12 cellular contexts compared by ENCODE assay signal in the genomic region with DNA sequence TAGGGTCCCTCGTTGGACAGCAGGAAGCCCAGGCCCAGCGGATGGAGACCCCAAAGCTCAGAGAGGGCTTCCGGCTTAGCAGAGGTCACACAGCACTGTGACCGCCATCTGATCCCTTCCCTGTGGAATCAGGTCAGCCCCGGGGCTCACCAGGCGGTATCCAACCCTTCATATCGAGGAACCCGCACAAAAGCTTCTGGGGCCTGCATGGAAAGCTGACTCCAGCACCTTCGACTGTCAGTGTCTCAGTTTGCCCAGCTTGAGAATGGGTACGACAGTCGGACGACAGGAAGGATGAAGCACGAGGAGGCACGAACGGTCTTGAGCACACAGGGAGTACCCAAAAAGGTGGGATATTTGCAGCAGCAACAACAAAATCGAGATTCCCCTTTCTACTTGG. TPM values are rescaled to one million over a fixed set of nuclear protein-coding genes. Genes with fewer than 3 reads are reported as not detected.
DNase-seq lines count a peak whose midpoint lies in the region; ATAC-seq and TF ChIP-seq lines count a peak whose summit lies in the region.
"Had no signal": no experiment of that assay in that cellular context is flagged by ENCODE, and none has a peak within 500 bp of the region (broad histone marks: within the 10 kb centered on the region; RNA-seq: fewer than 3 reads in every experiment).

No MANE protein-coding gene starts in this region.

- H3K27ac Mint-ChIP-seq in CD8-positive, alpha-beta memory T cell: peak overlapping the region; percentile 74 to 94 (median 88)
- H3K27ac Mint-ChIP-seq in progenitor cell of endocrine pancreas: peak overlapping the region; percentile 69

- H3K4me3 ChIP-seq in CD8-positive, alpha-beta memory T cell (ENCODE audit: low read length): peak overlapping the region; percentile 59
- H3K4me3 ChIP-seq in Loucy (ENCODE audit: low read length, poor library complexity, severe bottlenecking) (peak overlapping the region; percentile 80), colonic mucosa (no peak overlapping the region)

- H3K4me2 ChIP-seq in Loucy (ENCODE audit: low read depth, low read length, poor library complexity, severe bottlenecking): peak overlapping the region; percentile 90

- H4K20me1 ChIP-seq in Loucy (ENCODE audit: insufficient read depth, low read length, poor library complexity, severe bottlenecking): peaks cover 65% of the 10 kb centered on the region

- H3K36me3 ChIP-seq in CD8-positive, alpha-beta memory T cell (ENCODE audit: insufficient read depth, low read length): peaks cover 55% of the 10 kb centered on the region
- H3K36me3 ChIP-seq in Loucy (ENCODE audit: insufficient read depth, low read length) (peaks cover 47% of the 10 kb centered on the region; the same call in 1 of the 2 replicates), colonic mucosa (peaks cover 11% of the 10 kb centered on the region)

- intact Hi-C loops in colonic mucosa (cut with DNase I): loop anchor here (5.0 kb wide), 1 partner anchor 82 kb away; a partner anchor contains a TSS

- no peaks in the 10 kb centered on the region for H3K27me3 Mint-ChIP-seq in CD8-positive, alpha-beta memory T cell
- H3K27me3 Mint-ChIP-seq in progenitor cell of endocrine pancreas: no peaks in the 10 kb centered on the region

- H2AFZ ChIP-seq in Loucy (ENCODE audit: low read length): no peak overlapping the region

- no peaks in the 10 kb centered on the region for H3K9me2 ChIP-seq in Loucy (replicated peaks; ENCODE audit: low read depth, low read length)

- TF ChIP-seq CTCF in Loucy (conservative IDR thresholded peaks at IDR 0.05; ENCODE audit: low read length) (no peak), colonic mucosa (IDR thresholded peaks at IDR 0.05) (no peak), progenitor cell of endocrine pancreas (IDR thresholded peaks at IDR 0.05; ENCODE audit: unreplicated experiment) (no peak)

- POLR2A ChIA-PET in CD8-positive, alpha-beta memory T cell (lab: Charles Lee): interaction anchor here (7.1 kb wide), 1 partner anchor 23 kb away, joined by 86 read pairs; no protein-coding TSS in a partner anchor

- ATAC-seq in GM18858 (IDR thresholded peaks at IDR 0.05; ENCODE audit: unreplicated experiment): no peak
- ATAC-seq in HG03565 (IDR thresholded peaks at IDR 0.05; ENCODE audit: unreplicated experiment): no peak

- peaks cover 38 to 58% (median 46%) of the 10 kb centered on the region in 3 donors for H3K4me1 Mint-ChIP-seq in CD8-positive, alpha-beta memory T cell
- peaks cover 28% of the 10 kb centered on the region for H3K4me1 Mint-ChIP-seq in progenitor cell of endocrine pancreas (ENCODE audit: low read depth)

- DNase-seq in CD8-positive, alpha-beta memory T cell: no peak
- DNase-seq in colonic mucosa (no peak), progenitor cell of endocrine pancreas (ENCODE audit: low spot score, unreplicated experiment) (no peak), GDM1 (lab: John Stamatoyannopoulos, UW) (no peak)
- DNase-seq: effector CD8-positive, alpha-beta T cell; head of caudate nucleus; Peyer's patch; small intestine; WERI-Rb-1 had no signal

- peaks cover 0 to 2% (median 0%) of the 10 kb centered on the region in 5 donors for H3K9me3 Mint-ChIP-seq in CD8-positive, alpha-beta memory T cell
- H3K9me3 Mint-ChIP-seq in progenitor cell of endocrine pancreas (ENCODE audit: low read depth): no peaks in the 10 kb centered on the region

- no peak overlapping the region for H3K27ac ChIP-seq in CD8-positive, alpha-beta memory T cell (ENCODE audit: low read depth, low read length)
- peak overlapping the region; percentile 81 for H3K27ac ChIP-seq in colonic mucosa
- H3K27ac ChIP-seq: WERI-Rb-1 had no signal

- peaks cover 76% of the 10 kb centered on the region for H3K4me1 ChIP-seq in CD8-positive, alpha-beta memory T cell (ENCODE audit: insufficient read depth, low read length)
- H3K4me1 ChIP-seq in Loucy (ENCODE audit: insufficient read depth, low read length, poor library complexity, severe bottlenecking): no peaks in the 10 kb centered on the region
- no peaks in the 10 kb centered on the region for H3K4me1 ChIP-seq in colonic mucosa

- CTCF ChIA-PET in CD8-positive, alpha-beta memory T cell (lab: Charles Lee): interaction anchor here (1.0 to 1.7 kb wide), 2 partner anchors 13 to 17 kb away, joined by 3 to 7 read pairs; no protein-coding TSS in a partner anchor

- no peaks in the 10 kb centered on the region for H3K9me3 ChIP-seq in CD8-positive, alpha-beta memory T cell (ENCODE audit: low read length)
- no peaks in the 10 kb centered on the region for H3K9me3 ChIP-seq in Loucy (ENCODE audit: insufficient read depth, low read depth, low read length)
- H3K9me3 ChIP-seq in colonic mucosa: no peaks in the 10 kb centered on the region
- H3K9me3 ChIP-seq: Peyer's patch had no signal

- H3K27me3 ChIP-seq in CD8-positive, alpha-beta memory T cell (ENCODE audit: insufficient read depth, low read length, poor library complexity, severe bottlenecking): no peaks in the 10 kb centered on the region
- H3K27me3 ChIP-seq in Loucy (ENCODE audit: insufficient read depth, low read length, poor library complexity, severe bottlenecking) (no peaks in the 10 kb centered on the region), colonic mucosa (no peaks in the 10 kb centered on the region)
- H3K27me3 ChIP-seq: Peyer's patch had no signal

- H3K9ac ChIP-seq in Loucy (ENCODE audit: low read depth, low read length, poor library complexity, severe bottlenecking) (no peak overlapping the region), colonic mucosa (ENCODE audit: low read depth in 2 of 2, low read length in 2 of 2) (no peak overlapping the region)

- H3K4me3 Mint-ChIP-seq in CD8-positive, alpha-beta memory T cell: peak overlapping the region; percentile 88 to 94 (median 92)
- peak overlapping the region; percentile 57 for H3K4me3 Mint-ChIP-seq in progenitor cell of endocrine pancreas (ENCODE audit: low read depth)

- peaks cover 0 to 57% (median 12%) of the 10 kb centered on the region in 3 donors for H3K36me3 Mint-ChIP-seq in CD8-positive, alpha-beta memory T cell
- H3K36me3 Mint-ChIP-seq in progenitor cell of endocrine pancreas (ENCODE audit: insufficient read depth): peaks cover 27% of the 10 kb centered on the region

- peaks cover 65% of the 10 kb centered on the region for H3K79me2 ChIP-seq in Loucy (ENCODE audit: insufficient read depth, low read length)

- H3F3A ChIP-seq in Loucy (ENCODE audit: low read depth): no peaks in the 10 kb centered on the region

RNA-seq across cellular contexts. Expression of a gene that starts 2.6 kb away (rescaled TPM):
- total RNA-seq in CD8-positive, alpha-beta memory T cell: 100 to 1,000 TPM; 335 to 352 TPM
- polyA plus RNA-seq in CD8-positive, alpha-beta memory T cell: 753 TPM
- total RNA-seq in colonic mucosa (100 to 1,000 TPM; 407 to 409 TPM), progenitor cell of endocrine pancreas (469 and 507 TPM in 2 replicates)

RNA-seq across cellular contexts. Expression of a gene that starts 30.6 kb away (rescaled TPM):
- total RNA-seq in CD8-positive, alpha-beta memory T cell: 1 to 10 TPM; 3.8 to 5.3 TPM
- 5.0 TPM for polyA plus RNA-seq in CD8-positive, alpha-beta memory T cell
- total RNA-seq in colonic mucosa: 10 to 100 TPM; 42.8 to 52.4 TPM
- total RNA-seq in progenitor cell of endocrine pancreas: 147 and 160 TPM in 2 replicates

RNA-seq across cellular contexts. Expression of a gene that starts 34.5 kb away (rescaled TPM):
- total RNA-seq in CD8-positive, alpha-beta memory T cell: 1 to 10 TPM; 5.8 TPM
- 0.10 TPM for polyA plus RNA-seq in CD8-positive, alpha-beta memory T cell
- 100 to 1,000 TPM; 197 to 215 TPM for total RNA-seq in colonic mucosa
- 37.9 and 39.5 TPM in 2 replicates for total RNA-seq in progenitor cell of endocrine pancreas

Comparison
In these comparisons a context has a peak if more than half of its experiments do, and no peak if none do; other contexts are left out.
1. RNA of a gene that starts 30.6 kb away (total RNA-seq): 147 to 160 TPM in progenitor cell of endocrine pancreas and 42.8 to 52.4 TPM in colonic mucosa; 3.8 to 5.3 TPM in CD8-positive, alpha-beta memory T cell; every median in the first group is over 4 times any median in the second.